Comparison of ENCODE assay signal across 1 cellular context in genomic region chr21:44898851-44899767, GRCh38.
TF ChIP-seq lines count a peak whose summit lies in the region.

No MANE protein-coding gene starts in this region.

TF ChIP-seq in HepG2, 621 proteins besides CTCF, POLR2A, EP300 and RAD21:
- TF ChIP-seq HNRNPL (IDR thresholded peaks at IDR 0.05; ENCODE audit: low read depth, low read length) (0 out of 2 replicates have a peak, but pooled peaks have one; percentile 49), SP2 (CRISPR knock-in tag; IDR thresholded peaks at IDR 0.05) (no peak)
